8 cellular contexts compared by ENCODE assay signal in the genomic region with DNA sequence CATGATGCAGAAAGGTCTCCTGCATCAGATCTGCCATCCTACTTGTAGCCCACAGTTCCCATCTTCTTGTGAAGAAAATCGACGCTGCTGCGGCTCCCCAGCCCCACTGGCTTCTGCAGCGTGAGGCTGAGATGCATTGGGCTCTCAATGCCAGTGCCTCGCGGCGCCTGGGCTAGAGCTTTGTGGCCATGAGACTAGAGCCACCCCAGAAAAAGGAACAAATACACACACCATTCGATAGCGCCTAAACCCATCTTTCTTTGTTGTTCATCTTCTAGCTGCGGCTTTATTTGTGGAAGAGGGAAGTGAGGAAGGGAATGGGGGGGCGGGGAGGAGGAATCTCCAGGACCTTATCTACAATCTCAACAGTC. TPM values are rescaled to one million over a fixed set of nuclear protein-coding genes. Genes with fewer than 3 reads are reported as not detected.
DNase-seq lines count a peak whose midpoint lies in the region; ATAC-seq and TF ChIP-seq lines count a peak whose summit lies in the region.

No MANE protein-coding gene starts in this region.

- peak; percentile 31 for ATAC-seq in GM18502 (IDR thresholded peaks at IDR 0.05; ENCODE audit: poor library complexity, unreplicated experiment)

- no peaks in the 10 kb centered on the region for H3K36me3 Mint-ChIP-seq in neural progenitor cell

- H3K4me1 Mint-ChIP-seq in neural progenitor cell, result peaks cover 18% of the 10 kb centered on the region

- no peak overlapping the region for H3K9ac ChIP-seq in duodenal mucosa (ENCODE audit: low read depth in 1 of 2, low read length in 2 of 2)
- no peak overlapping the region for H3K9ac ChIP-seq in neural progenitor cell

- H3K36me3 ChIP-seq in duodenal mucosa (ENCODE audit: control insufficient read depth in 1 of 2, insufficient read depth in 2 of 2, low read length in 2 of 2) (no peaks in the 10 kb centered on the region), neural progenitor cell (no peaks in the 10 kb centered on the region)

- H3K27ac ChIP-seq in duodenal mucosa (ENCODE audit: low read depth, low read length) (no peak overlapping the region), neural progenitor cell (no peak overlapping the region)

- H3K4me1 ChIP-seq in duodenal mucosa (ENCODE audit: control insufficient read depth in 1 of 2, insufficient read depth in 2 of 2, low read length in 2 of 2), result peaks cover 4 to 9% of the 10 kb centered on the region in 2 donors
- peaks cover 23% of the 10 kb centered on the region for H3K4me1 ChIP-seq in neural progenitor cell

- H3K4me3 Mint-ChIP-seq in neural progenitor cell, result peak overlapping the region; percentile 98

- TF ChIP-seq CTCF in neural progenitor cell (IDR thresholded peaks at IDR 0.05), result no peak

- no peaks in the 10 kb centered on the region for H3K9me3 Mint-ChIP-seq in neural progenitor cell

- H3K4me2 ChIP-seq in neural progenitor cell, result peak overlapping the region; percentile 96

- H2AFZ ChIP-seq in neural progenitor cell (replicated peaks), result peak overlapping the region; percentile 92

- H3K79me2 ChIP-seq in neural progenitor cell (ENCODE audit: low read depth), result no peaks in the 10 kb centered on the region

- H3K9me3 ChIP-seq in duodenal mucosa (ENCODE audit: control insufficient read depth in 1 of 2, low read length in 2 of 2), result no peaks in the 10 kb centered on the region
- H3K9me3 ChIP-seq in neural progenitor cell (ENCODE audit: low read depth), result no peaks in the 10 kb centered on the region

- H3K4me3 ChIP-seq in duodenal mucosa (ENCODE audit: low read depth in 1 of 2, low read length in 2 of 2) (peak overlapping the region; percentile 9 to 36), neural progenitor cell (peak overlapping the region; percentile 71)

- H3F3A ChIP-seq in neural progenitor cell (ENCODE audit: low read depth), result peaks cover 15% of the 10 kb centered on the region

- peak overlapping the region; percentile 94 for H3K27ac Mint-ChIP-seq in neural progenitor cell

- H3K27me3 ChIP-seq in duodenal mucosa (ENCODE audit: control insufficient read depth in 1 of 2, insufficient read depth in 2 of 2, low read length in 2 of 2) (peaks cover 27 to 54% of the 10 kb centered on the region in 2 donors), neural progenitor cell (peaks cover 75% of the 10 kb centered on the region)

- peak; percentile 54 to 57 for DNase-seq in NCI-H1930 (lab: John Stamatoyannopoulos, UW)
- peak; percentile 60 for DNase-seq in neural progenitor cell (ENCODE audit: low spot score)
- no peak for DNase-seq in stimulated activated CD4-positive, alpha-beta T cell treated with anti-CD3 and anti-CD28 coated beads, Interleukin-15, amount 100 ng/mL, for 24 hours
- DNase-seq in T-helper 2 cell, result no peak
- DNase-seq in NAMALWA (ENCODE audit: low spot score), result no peak
- DNase-seq in activated gamma-delta T cell (lab: John Stamatoyannopoulos, UW), result no peak

- peaks cover 11% of the 10 kb centered on the region for H4K20me1 ChIP-seq in neural progenitor cell (ENCODE audit: low read depth)

- H3K27me3 Mint-ChIP-seq in neural progenitor cell (ENCODE audit: insufficient read depth, low read depth), result peaks cover 19% of the 10 kb centered on the region

RNA-seq across cellular contexts. Expression of a gene that starts 2.7 kb away (rescaled TPM):
- total RNA-seq in neural progenitor cell (ENCODE audit: low replicate concordance), result 0.81 and 11.5 TPM in 2 replicates

Comparison
In these comparisons a context has a peak if more than half of its experiments do, and no peak if none do; other contexts are left out.
1. DNase-seq: peak in NCI-H1930 (2 of 2) and neural progenitor cell (single experiment); none in stimulated activated CD4-positive, alpha-beta T cell treated with anti-CD3 and anti-CD28 coated beads, Interleukin-15, amount 100 ng/mL, for 24 hours (single experiment), T-helper 2 cell (0 of 5), NAMALWA (single experiment) and activated gamma-delta T cell (single experiment).